ENCODE assay signal across 8 cellular contexts in genomic region chr2:131114955-131115354, GRCh38. TPM values are rescaled to one million over a fixed set of nuclear protein-coding genes. Genes with fewer than 3 reads are reported as not detected.
DNase-seq lines count a peak whose midpoint lies in the region; ATAC-seq and TF ChIP-seq lines count a peak whose summit lies in the region.
"Not testable (repeated sequence)": the region's sequence is repeated elsewhere in the genome, so short reads cannot be mapped to it uniquely, and the experiment has no call there.

No MANE protein-coding gene starts in this region.

- peaks cover 21% of the 10 kb centered on the region for H3K4me1 Mint-ChIP-seq in CD14-positive monocyte
- H3K4me1 Mint-ChIP-seq in H9, result peaks cover 42 to 50% of the 10 kb centered on the region in 2 experiments
- H3K4me1 Mint-ChIP-seq in T-helper 2 cell treated with Interferon-gamma antibody and Interleukin-4, amounts not matched to agents 5 μg/mL and 100 μg/mL, for 36 hours (ENCODE audit: low read depth), result peaks cover 56% of the 10 kb centered on the region
- peaks cover 51% of the 10 kb centered on the region for H3K4me1 Mint-ChIP-seq in activated T-helper 2 cell treated with anti-CD3 and anti-CD28 coated beads, Interferon-gamma antibody, Interleukin-2, Interleukin-4, amounts not matched to agents 10 μg/mL and 5 μg/mL and 100 μg/mL, durations not matched to agents 14 hours and 24 hours and 36 hours (ENCODE audit: low read depth)
- peaks cover 11% of the 10 kb centered on the region for H3K4me1 Mint-ChIP-seq in MCF 10A (ENCODE audit: insufficient read depth, unreplicated experiment)
- peaks cover 48 to 88% (median 76%) of the 10 kb centered on the region in 7 donors for H3K4me1 Mint-ChIP-seq in naive thymus-derived CD4-positive, alpha-beta T cell
- peaks cover 26 to 66% of the 10 kb centered on the region in 2 donors for H3K4me1 Mint-ChIP-seq in stimulated activated naive B cell treated with anti-CD40 and anti-IgM and Interleukin-4, amounts not matched to agents 10 μg/mL and 1 μg/mL and 100 μg/mL, for 72 hours

- ATAC-seq in naive thymus-derived CD4-positive, alpha-beta T cell, result peak; percentile 11
- ATAC-seq in stimulated activated naive B cell treated with anti-CD40 and anti-IgM and Interleukin-4, amounts not matched to agents 10 μg/mL and 1 μg/mL and 100 μg/mL, for 72 hours (replicated peaks), result not testable (repeated sequence)

- H3K4me1 ChIP-seq in H9 (ENCODE audit: insufficient read depth, low read length), result not testable (repeated sequence)
- peaks cover 3 to 18% of the 10 kb centered on the region in 2 donors for H3K4me1 ChIP-seq in naive thymus-derived CD4-positive, alpha-beta T cell (ENCODE audit: control insufficient read depth in 2 of 2, insufficient read depth in 2 of 2, low read length in 2 of 2)

- H3K79me2 ChIP-seq in H9 (ENCODE audit: insufficient read depth, low read length), result peaks cover 31% of the 10 kb centered on the region; the same call in 1 of the 2 replicates

- H4K20me1 ChIP-seq in H9 (ENCODE audit: control insufficient read depth, insufficient read depth, insufficient read length), result not testable (repeated sequence)

- H2BK5ac ChIP-seq in H9 (ENCODE audit: insufficient read length, low read length), result not testable (repeated sequence)

- peaks cover 6 to 22% (median 15%) of the 10 kb centered on the region in 7 donors for H3K9me3 Mint-ChIP-seq in CD14-positive monocyte
- H3K9me3 Mint-ChIP-seq in H9; T-helper 2 cell treated with Interferon-gamma antibody and Interleukin-4, amounts not matched to agents 5 μg/mL and 100 μg/mL, for 36 hours; activated T-helper 2 cell treated with anti-CD3 and anti-CD28 coated beads, Interferon-gamma antibody, Interleukin-2, Interleukin-4, amounts not matched to agents 10 μg/mL and 5 μg/mL and 100 μg/mL, durations not matched to agents 14 hours and 24 hours and 36 hours; MCF 10A (ENCODE audit: unreplicated experiment); naive thymus-derived CD4-positive, alpha-beta T cell; stimulated activated naive B cell treated with anti-CD40 and anti-IgM and Interleukin-4, amounts not matched to agents 10 μg/mL and 1 μg/mL and 100 μg/mL, for 72 hours: not testable (repeated sequence)

- not testable (repeated sequence) for H2AK5ac ChIP-seq in H9 (ENCODE audit: insufficient read length, low read length)

- TF ChIP-seq CTCF in CD14-positive monocyte (IDR thresholded peaks at IDR 0.05); H9 (conservative IDR thresholded peaks at IDR 0.05); MCF 10A (IDR thresholded peaks at IDR 0.05; ENCODE audit: unreplicated experiment): not testable (repeated sequence)

- not testable (repeated sequence) for H3K23ac ChIP-seq in H9 (ENCODE audit: insufficient read length, low read depth, low read length)

- not testable (repeated sequence) for H3K4me2 ChIP-seq in H9 (ENCODE audit: insufficient read depth, insufficient read length, low read length)

- H3K79me1 ChIP-seq in H9 (ENCODE audit: insufficient read depth, low read depth, low read length, poor library complexity, severe bottlenecking), result not testable (repeated sequence)

- not testable (repeated sequence) for BruUV-seq in MCF 10A (replicated peaks; lab: Mats Ljungman, UMichigan)

- not testable (repeated sequence) for H3T11ph ChIP-seq in H9 (ENCODE audit: low read length)

- H3K4ac ChIP-seq in H9 (ENCODE audit: low read depth, low read length), result not testable (repeated sequence)

- not testable (repeated sequence) for H3K27ac ChIP-seq in H9 (ENCODE audit: insufficient read length, low read depth, low read length); naive thymus-derived CD4-positive, alpha-beta T cell (ENCODE audit: low read depth, low read length)

- not testable (repeated sequence) for H3K36me3 ChIP-seq in naive thymus-derived CD4-positive, alpha-beta T cell (ENCODE audit: control insufficient read depth in 2 of 3, insufficient read depth in 3 of 3, low read length in 3 of 3)

- not testable (repeated sequence) for H2BK120ac ChIP-seq in H9 (ENCODE audit: low read depth, low read length, poor library complexity, severe bottlenecking)

- H4K8ac ChIP-seq in H9 (replicated peaks; ENCODE audit: insufficient read length, low read depth, low read length), result not testable (repeated sequence)

- not testable (repeated sequence) for H3K9me3 ChIP-seq in H9 (ENCODE audit: control insufficient read depth, low read depth, low read length); naive thymus-derived CD4-positive, alpha-beta T cell (ENCODE audit: control insufficient read depth in 2 of 3, low read length in 3 of 3)

- H3K27me3 ChIP-seq in H9 (ENCODE audit: insufficient read depth, low read length); naive thymus-derived CD4-positive, alpha-beta T cell (ENCODE audit: control insufficient read depth in 2 of 2, insufficient read depth in 2 of 2, low read length in 2 of 2): not testable (repeated sequence)

- not testable (repeated sequence) for H2BK15ac ChIP-seq in H9 (ENCODE audit: low read depth, low read length)

- H3K23me2 ChIP-seq in H9 (ENCODE audit: insufficient read length, low read depth, low read length, poor library complexity, severe bottlenecking), result not testable (repeated sequence)

- not testable (repeated sequence) for H2BK20ac ChIP-seq in H9 (ENCODE audit: low read depth, low read length, poor library complexity, severe bottlenecking)

- H3K9ac ChIP-seq in H9 (ENCODE audit: extremely low read depth, insufficient read length, low read length), result not testable (repeated sequence)

- intact Hi-C loops in CD14-positive monocyte (cut with micrococcal nuclease); MCF 10A (cut with micrococcal nuclease); naive thymus-derived CD4-positive, alpha-beta T cell (cut with micrococcal nuclease): not testable (repeated sequence)
- intact Hi-C loops in activated T-helper 2 cell treated with anti-CD3 and anti-CD28 coated beads, Interferon-gamma antibody, Interleukin-2, Interleukin-4, amounts not matched to agents 10 μg/mL and 5 μg/mL and 100 μg/mL, durations not matched to agents 14 hours and 24 hours and 36 hours (cut with micrococcal nuclease), result loop anchor here (1.0 kb wide), 1 partner anchor 9 kb away; no protein-coding TSS in a partner anchor

- not testable (repeated sequence) for H4K91ac ChIP-seq in H9 (ENCODE audit: insufficient read length, low read depth, low read length)

- CTCF ChIA-PET in MCF 10A (lab: Yijun Ruan, JAX), result interaction anchor here (0.7 kb wide), 1 partner anchor 39 kb away, joined by 3 read pairs; no protein-coding TSS in a partner anchor
- CTCF ChIA-PET in naive thymus-derived CD4-positive, alpha-beta T cell (lab: Charles Lee), result not testable (repeated sequence)

- POLR2A ChIA-PET in MCF 10A (lab: Yijun Ruan, JAX), result interaction anchor here (0.7 kb wide), 1 partner anchor 16 kb away, joined by 3 read pairs; no protein-coding TSS in a partner anchor
- POLR2A ChIA-PET in naive thymus-derived CD4-positive, alpha-beta T cell (lab: Charles Lee), result not testable (repeated sequence)

- H2AFZ ChIP-seq in H9 (ENCODE audit: low read length), result not testable (repeated sequence)

- H3K27me3 Mint-ChIP-seq in CD14-positive monocyte (ENCODE audit: low read depth in 3 of 3); H9 (ENCODE audit: low read depth); T-helper 2 cell treated with Interferon-gamma antibody and Interleukin-4, amounts not matched to agents 5 μg/mL and 100 μg/mL, for 36 hours (ENCODE audit: low read depth); activated T-helper 2 cell treated with anti-CD3 and anti-CD28 coated beads, Interferon-gamma antibody, Interleukin-2, Interleukin-4, amounts not matched to agents 10 μg/mL and 5 μg/mL and 100 μg/mL, durations not matched to agents 14 hours and 24 hours and 36 hours (ENCODE audit: low read depth); MCF 10A (ENCODE audit: insufficient read depth, unreplicated experiment); naive thymus-derived CD4-positive, alpha-beta T cell; stimulated activated naive B cell treated with anti-CD40 and anti-IgM and Interleukin-4, amounts not matched to agents 10 μg/mL and 1 μg/mL and 100 μg/mL, for 72 hours: not testable (repeated sequence)

- H3K14ac ChIP-seq in H9 (ENCODE audit: insufficient read depth, low read length), result not testable (repeated sequence)

- not testable (repeated sequence) for H3K56ac ChIP-seq in H9 (ENCODE audit: insufficient read length, low read depth, low read length)

- peak; percentile 57 for DNase-seq in CD14-positive monocyte (ENCODE audit: low spot score)
- DNase-seq in H9; T-helper 2 cell treated with Interferon-gamma antibody and Interleukin-4, amounts not matched to agents 5 μg/mL and 100 μg/mL, for 36 hours (ENCODE audit: low spot score); activated T-helper 2 cell treated with anti-CD3 and anti-CD28 coated beads, Interferon-gamma antibody, Interleukin-2, Interleukin-4, amounts not matched to agents 10 μg/mL and 5 μg/mL and 100 μg/mL, durations not matched to agents 14 hours and 24 hours and 36 hours (ENCODE audit: low spot score); MCF 10A (ENCODE audit: unreplicated experiment); naive thymus-derived CD4-positive, alpha-beta T cell; stimulated activated naive B cell treated with anti-CD40 and anti-IgM and Interleukin-4, amounts not matched to agents 10 μg/mL and 1 μg/mL and 100 μg/mL, for 72 hours: not testable (repeated sequence)
- peak; percentile 33 for DNase-seq in activated CD8-positive, alpha-beta memory T cell treated with anti-CD3 and anti-CD28 coated beads, Interleukin-2, amount 50 U/mL, for 48 hours

- no CpG with 5 or more reads among the region's 2 CpGs for WGBS in H9 (ENCODE audit: extremely low coverage, insufficient read length, low lambda C conversion rate)

- H4K5ac ChIP-seq in H9 (ENCODE audit: insufficient read length, low read depth, low read length), result not testable (repeated sequence)

- H3K18ac ChIP-seq in H9 (ENCODE audit: insufficient read length, low read depth, low read length), result not testable (repeated sequence)

- H3K4me3 ChIP-seq in naive thymus-derived CD4-positive, alpha-beta T cell (ENCODE audit: low read length), result not testable (repeated sequence)

- H3K4me3 Mint-ChIP-seq in CD14-positive monocyte; H9; activated T-helper 2 cell treated with anti-CD3 and anti-CD28 coated beads, Interferon-gamma antibody, Interleukin-2, Interleukin-4, amounts not matched to agents 10 μg/mL and 5 μg/mL and 100 μg/mL, durations not matched to agents 14 hours and 24 hours and 36 hours (ENCODE audit: low read depth); MCF 10A (ENCODE audit: unreplicated experiment); stimulated activated naive B cell treated with anti-CD40 and anti-IgM and Interleukin-4, amounts not matched to agents 10 μg/mL and 1 μg/mL and 100 μg/mL, for 72 hours: not testable (repeated sequence)
- H3K4me3 Mint-ChIP-seq in T-helper 2 cell treated with Interferon-gamma antibody and Interleukin-4, amounts not matched to agents 5 μg/mL and 100 μg/mL, for 36 hours, result peak overlapping the region; percentile 5
- peak overlapping the region in 3 of 10 donors; percentile 5 to 22 (median 15) for H3K4me3 Mint-ChIP-seq in naive thymus-derived CD4-positive, alpha-beta T cell

- H3K36me3 Mint-ChIP-seq in CD14-positive monocyte, result peaks cover 55 to 79% of the 10 kb centered on the region in 2 donors
- H3K36me3 Mint-ChIP-seq in H9 (ENCODE audit: insufficient read depth in 1 of 3, low read depth in 3 of 3), result peaks cover 20 to 29% (median 27%) of the 10 kb centered on the region in 3 experiments
- peaks cover 59% of the 10 kb centered on the region for H3K36me3 Mint-ChIP-seq in T-helper 2 cell treated with Interferon-gamma antibody and Interleukin-4, amounts not matched to agents 5 μg/mL and 100 μg/mL, for 36 hours (ENCODE audit: low read depth)
- H3K36me3 Mint-ChIP-seq in activated T-helper 2 cell treated with anti-CD3 and anti-CD28 coated beads, Interferon-gamma antibody, Interleukin-2, Interleukin-4, amounts not matched to agents 10 μg/mL and 5 μg/mL and 100 μg/mL, durations not matched to agents 14 hours and 24 hours and 36 hours (ENCODE audit: low read depth), result peaks cover 72% of the 10 kb centered on the region
- peaks cover 45% of the 10 kb centered on the region for H3K36me3 Mint-ChIP-seq in MCF 10A (ENCODE audit: insufficient read depth, unreplicated experiment)
- peaks cover 4 to 57% (median 40%) of the 10 kb centered on the region in 5 donors for H3K36me3 Mint-ChIP-seq in naive thymus-derived CD4-positive, alpha-beta T cell
- peaks cover 62 to 76% of the 10 kb centered on the region in 2 donors for H3K36me3 Mint-ChIP-seq in stimulated activated naive B cell treated with anti-CD40 and anti-IgM and Interleukin-4, amounts not matched to agents 10 μg/mL and 1 μg/mL and 100 μg/mL, for 72 hours

- H3K27ac Mint-ChIP-seq in CD14-positive monocyte (peak overlapping the region in 4 of 7 donors; percentile 17 to 86 (median 65)), H9 (peak overlapping the region in 2 of 3 experiments; percentile 31 to 37; a peak in 2 of 7 replicates), MCF 10A (ENCODE audit: low read depth, unreplicated experiment) (peak overlapping the region; percentile 57)
- not testable (repeated sequence) for H3K27ac Mint-ChIP-seq in T-helper 2 cell treated with Interferon-gamma antibody and Interleukin-4, amounts not matched to agents 5 μg/mL and 100 μg/mL, for 36 hours
- H3K27ac Mint-ChIP-seq in activated T-helper 2 cell treated with anti-CD3 and anti-CD28 coated beads, Interferon-gamma antibody, Interleukin-2, Interleukin-4, amounts not matched to agents 10 μg/mL and 5 μg/mL and 100 μg/mL, durations not matched to agents 14 hours and 24 hours and 36 hours, result peak overlapping the region; percentile 5
- peak overlapping the region in 6 of 9 donors; percentile 4 to 66 (median 36) for H3K27ac Mint-ChIP-seq in naive thymus-derived CD4-positive, alpha-beta T cell
- peak overlapping the region; percentile 47 for H3K27ac Mint-ChIP-seq in stimulated activated naive B cell treated with anti-CD40 and anti-IgM and Interleukin-4, amounts not matched to agents 10 μg/mL and 1 μg/mL and 100 μg/mL, for 72 hours

- H2BK12ac ChIP-seq in H9 (ENCODE audit: insufficient read length, low read depth, low read length), result not testable (repeated sequence)

RNA-seq across cellular contexts. Expression of gene PLEKHB2, which starts 9.8 kb away (rescaled TPM):
- 100 to 1,000 TPM; 146 to 172 TPM for polyA plus RNA-seq in CD14-positive monocyte
- total RNA-seq in H9 (2021) (55.9 TPM in 2 replicates), MCF 10A (2022) (57.6 and 78.1 TPM in 2 replicates)
- total RNA-seq in activated T-helper 2 cell treated with anti-CD3 and anti-CD28 coated beads, Interferon-gamma antibody, Interleukin-2, Interleukin-4, amounts not matched to agents 10 μg/mL and 5 μg/mL and 100 μg/mL, durations not matched to agents 14 hours and 24 hours and 36 hours, result 72.3 and 72.9 TPM in 2 replicates
- 10 to 100 TPM; 43.1 to 92.3 (median 55.8) TPM for total RNA-seq in naive thymus-derived CD4-positive, alpha-beta T cell
- 10 to 100 TPM; 64.4 to 66.6 TPM for polyA plus RNA-seq in naive thymus-derived CD4-positive, alpha-beta T cell

RNA-seq across cellular contexts. Expression of gene FAM168B, which starts 21.7 kb away (rescaled TPM):
- 10 to 100 TPM; 20.5 to 22.6 TPM for polyA plus RNA-seq in CD14-positive monocyte
- 75.1 and 81.4 TPM in 2 replicates for total RNA-seq in H9 (2021)
- total RNA-seq in activated T-helper 2 cell treated with anti-CD3 and anti-CD28 coated beads, Interferon-gamma antibody, Interleukin-2, Interleukin-4, amounts not matched to agents 10 μg/mL and 5 μg/mL and 100 μg/mL, durations not matched to agents 14 hours and 24 hours and 36 hours, result 69.0 and 70.3 TPM in 2 replicates
- total RNA-seq in MCF 10A (2022), result 159 and 172 TPM in 2 replicates
- total RNA-seq in naive thymus-derived CD4-positive, alpha-beta T cell, result 10 to 100 TPM; 50.5 to 82.9 (median 66.7) TPM
- 10 to 100 TPM; 36.3 to 41.3 TPM for polyA plus RNA-seq in naive thymus-derived CD4-positive, alpha-beta T cell
